In the genomic region with DNA sequence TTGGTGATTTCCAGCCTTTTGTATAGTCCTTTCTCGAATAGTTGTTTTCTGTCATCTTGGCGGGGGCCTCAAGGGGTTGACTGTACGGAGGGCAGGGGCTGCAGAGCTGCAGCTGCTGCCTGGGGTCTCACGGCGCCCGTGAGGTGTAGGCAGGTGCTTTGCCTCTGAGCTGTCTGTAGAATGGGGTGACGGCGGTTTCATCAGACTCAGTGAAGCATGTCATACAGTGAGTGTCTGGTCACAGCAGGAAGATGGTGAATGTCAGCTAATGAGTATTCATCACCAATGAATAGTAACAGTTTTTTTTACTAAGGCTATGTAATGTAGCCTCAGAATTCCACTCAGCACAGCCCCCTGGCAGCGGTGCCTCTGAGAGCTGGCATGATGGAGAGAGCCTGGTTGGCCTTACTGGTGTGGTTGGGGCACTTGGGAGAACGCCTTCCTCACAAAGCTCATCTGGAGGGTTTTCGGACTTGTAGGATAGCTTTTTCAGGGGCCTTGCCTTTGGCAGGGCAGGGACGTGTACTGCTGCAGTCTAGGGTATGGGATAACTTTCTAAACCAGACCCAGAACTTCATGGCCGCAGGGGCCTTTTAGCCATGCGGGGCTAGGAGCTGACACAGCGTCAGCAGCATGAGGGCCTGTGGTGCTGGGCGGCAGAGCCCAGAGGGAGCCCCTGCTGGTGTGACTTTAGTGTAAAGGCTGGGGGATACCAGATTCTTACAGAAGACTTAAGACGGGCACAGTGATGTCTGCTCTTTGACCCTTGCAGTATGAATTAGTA, we compare ENCODE assay signal across 8 cellular contexts. TPM values are rescaled to one million over a fixed set of nuclear protein-coding genes. Genes with fewer than 3 reads are reported as not detected.
DNase-seq lines count a peak whose midpoint lies in the region; ATAC-seq and TF ChIP-seq lines count a peak whose summit lies in the region.

No MANE protein-coding gene starts in this region.

- H3K27ac ChIP-seq in Karpas-422 (ENCODE audit: low read length) (peak overlapping the region; percentile 61), prostate gland (no peak overlapping the region), testis (no peak overlapping the region), transverse colon (no peak overlapping the region)

- TF ChIP-seq POLR2A in prostate gland (IDR thresholded peaks at IDR 0.05) (no peak), testis (IDR thresholded peaks at IDR 0.05) (no peak), transverse colon (IDR thresholded peaks at IDR 0.05) (no peak)

- H3K27me3 ChIP-seq in Karpas-422 (ENCODE audit: low read length) (no peaks in the 10 kb centered on the region), prostate gland (replicated peaks; ENCODE audit: insufficient read depth) (no peaks in the 10 kb centered on the region), testis (no peaks in the 10 kb centered on the region), transverse colon (no peaks in the 10 kb centered on the region)

- DNase-seq in Karpas-422 (peak; percentile 59), prostate gland (ENCODE audit: low spot score) (no peak), testis (no peak), transverse colon (no peak), pons (ENCODE audit: low spot score) (no peak)

- in situ Hi-C loops in transverse colon (cut with MboI; ENCODE audit: low pct_ligation_motif_present in 1 of 4, low pct_unique_long_range_greater_than_20kb in 1 of 4, low sequenced_read_pairs in 3 of 4) = loop anchor here in 2 of 4 donors (25.0 kb wide), 2 partner anchors 91 to 116 kb away; a partner anchor contains a TSS

- H3K36me3 ChIP-seq in Karpas-422 (ENCODE audit: insufficient read depth, low read length) = no peaks in the 10 kb centered on the region
- H3K36me3 ChIP-seq in prostate gland = no peaks in the 10 kb centered on the region
- no peaks in the 10 kb centered on the region for H3K36me3 ChIP-seq in testis (ENCODE audit: low read depth, missing control alignments)
- H3K36me3 ChIP-seq in transverse colon = no peaks in the 10 kb centered on the region

- H3K9me3 ChIP-seq in Karpas-422 (ENCODE audit: low read length) = no peaks in the 10 kb centered on the region
- H3K9me3 ChIP-seq in prostate gland = no peaks in the 10 kb centered on the region
- H3K9me3 ChIP-seq in testis = no peaks in the 10 kb centered on the region
- no peaks in the 10 kb centered on the region for H3K9me3 ChIP-seq in transverse colon

- no peak for TF ChIP-seq CTCF in brain (conservative IDR thresholded peaks at IDR 0.05)
- TF ChIP-seq CTCF in prostate gland (IDR thresholded peaks at IDR 0.05) = no peak
- TF ChIP-seq CTCF in testis (IDR thresholded peaks at IDR 0.05) = no peak
- no peak for TF ChIP-seq CTCF in transverse colon (IDR thresholded peaks at IDR 0.05)

- WGBS in prostate gland = 92% methylated on average over 17 of the region's 17 CpGs
- 94% methylated on average over 12 to 17 of the region's 17 CpGs for WGBS in testis, 2 donors
- WGBS in transverse colon (ENCODE audit: low coverage in 1 of 2), 2 donors = 67 to 83% methylated on average over 1 to 17 of the region's 17 CpGs

- no peak overlapping the region for H2AFZ ChIP-seq in Karpas-422 (ENCODE audit: low read length)

- H3K27ac Mint-ChIP-seq in brain = peak overlapping the region; percentile 50 to 94 (median 76)

- no peak for TF ChIP-seq EP300 in transverse colon (IDR thresholded peaks at IDR 0.05; ENCODE audit: low read depth)

- H3K4me3 ChIP-seq in Karpas-422 (ENCODE audit: low read length) (peak overlapping the region; percentile 34; the same call in 1 of the 2 replicates), prostate gland (no peak overlapping the region), testis (no peak overlapping the region), transverse colon (no peak overlapping the region)

- H3K4me1 ChIP-seq in Karpas-422 (ENCODE audit: low read length) (peaks cover 50% of the 10 kb centered on the region), prostate gland (replicated peaks) (peaks cover 5% of the 10 kb centered on the region), testis (peaks cover 15% of the 10 kb centered on the region), transverse colon (peaks cover 18 to 74% (median 40%) of the 10 kb centered on the region in 4 donors)

- peaks cover 26% of the 10 kb centered on the region; the same call in 1 of the 2 replicates for H4K20me1 ChIP-seq in Karpas-422 (ENCODE audit: insufficient read depth, low read depth, low read length)

- no peaks in the 10 kb centered on the region for H3K9me3 Mint-ChIP-seq in brain

- no peaks in the 10 kb centered on the region for H3K9me2 ChIP-seq in Karpas-422 (replicated peaks; ENCODE audit: insufficient read depth, low read length)

- H3K4me3 Mint-ChIP-seq in brain = peak overlapping the region; percentile 53 to 72 (median 71)

- no peaks in the 10 kb centered on the region for H3K27me3 Mint-ChIP-seq in brain

- peaks cover 35% of the 10 kb centered on the region for H3K36me3 Mint-ChIP-seq in brain

- peak overlapping the region; percentile 42 for H3K9ac ChIP-seq in Karpas-422 (ENCODE audit: low read length)

- intact Hi-C loops in prostate gland (cut with DNase I) = no loop called here
- intact Hi-C loops in testis (cut with DNase I; ENCODE audit: low total_unique reads) = no loop called here
- intact Hi-C loops in transverse colon (cut with DNase I; ENCODE audit: low total_unique reads) = no loop called here

- ATAC-seq in GM18519 (IDR thresholded peaks at IDR 0.05; ENCODE audit: low FRiP score, unreplicated experiment) (peak; percentile 94), GM21737 (IDR thresholded peaks at IDR 0.05; ENCODE audit: unreplicated experiment) (peak; percentile 68)

- peak overlapping the region; percentile 40 for H3K4me2 ChIP-seq in Karpas-422 (ENCODE audit: low read depth, low read length, poor library complexity, severe bottlenecking)

- peaks cover 98% of the 10 kb centered on the region for H3K79me2 ChIP-seq in Karpas-422 (ENCODE audit: low read length)

- H3K4me1 Mint-ChIP-seq in brain = peaks cover 100% of the 10 kb centered on the region

RNA-seq across cellular contexts. Expression of a gene that starts 15.0 kb away (rescaled TPM):
- 38.1 and 45.3 TPM in 2 replicates for total RNA-seq in Karpas-422 (2014; rRNA removed; shearing (Covaris generic); ENCODE audit: low replicate concordance)
- polyA plus RNA-seq in brain (ENCODE audit: insufficient read depth, low read depth, low replicate concordance) (20.8 TPM), testis (ENCODE audit: insufficient read depth, low read depth, low replicate concordance) (23.1 TPM)
- total RNA-seq in prostate gland (10 to 100 TPM; 12.9 to 40.4 TPM), testis (10 to 100 TPM; 46.2 to 51.3 TPM), transverse colon (10 to 100 TPM; 20.9 to 70.3 (median 28.1) TPM)
